ENCODE assay signal across 8 cellular contexts in genomic region chr11:6646040-6646439, GRCh38. TPM values are rescaled to one million over a fixed set of nuclear protein-coding genes. Genes with fewer than 3 reads are reported as not detected.
DNase-seq lines count a peak whose midpoint lies in the region; ATAC-seq and TF ChIP-seq lines count a peak whose summit lies in the region.

No MANE protein-coding gene starts in this region.

- ATAC-seq in SK-N-SH treated with all-trans-retinoic acid at 6 μM for 48 hours (peak; percentile 9; the same call in 1 of the 3 replicates), Right ventricle myocardium inferior (peak; percentile 82), HG03159 (IDR thresholded peaks at IDR 0.05; ENCODE audit: unreplicated experiment) (no peak)

- H3K9ac ChIP-seq in skeletal muscle tissue (ENCODE audit: low read depth in 1 of 3, low read length in 3 of 3) = peak overlapping the region in 1 of 3 donors; percentile 40

- peaks cover 31 to 42% (median 32%) of the 10 kb centered on the region in 3 donors for H3K4me1 ChIP-seq in skeletal muscle tissue (ENCODE audit: control insufficient read depth in 3 of 3, insufficient read depth in 3 of 3, low read length in 3 of 3)
- H3K4me1 ChIP-seq in HAP-1 = no peaks in the 10 kb centered on the region

- TF ChIP-seq CTCF in GM12865 (IDR thresholded peaks at IDR 0.05; ENCODE audit: insufficient read depth, low read depth, low read length, missing control alignments) = no peak

- H3K27me3 ChIP-seq in skeletal muscle tissue (ENCODE audit: control insufficient read depth in 3 of 3, insufficient read depth in 3 of 3, low read length in 3 of 3) (peaks cover 0 to 13% (median 5%) of the 10 kb centered on the region in 3 donors), HAP-1 (ENCODE audit: low read depth) (no peaks in the 10 kb centered on the region)

- no peak overlapping the region for H3K4me3 ChIP-seq in GM12865 (ENCODE audit: low read depth, low read length)
- peak overlapping the region; percentile 26 to 52 (median 29) for H3K4me3 ChIP-seq in skeletal muscle tissue (ENCODE audit: low read length in 3 of 3)
- no peak overlapping the region for H3K4me3 ChIP-seq in HAP-1

- in situ Hi-C loops in HAP-1 (cut with MboI; ENCODE audit: low sequenced_read_pairs) = no loop called here

- no peaks in the 10 kb centered on the region for H3K9me3 ChIP-seq in skeletal muscle tissue (ENCODE audit: control insufficient read depth in 3 of 3, low read length in 3 of 3)
- no peaks in the 10 kb centered on the region for H3K9me3 ChIP-seq in HAP-1

- DNase-seq in GM12865 (ENCODE audit: low read depth) = peak; percentile 60
- DNase-seq in Right ventricle myocardium inferior (ENCODE audit: missing footprints) = peak; percentile 89
- DNase-seq in NCI-H226 = no peak
- DNase-seq in HAP-1 (ENCODE audit: low spot score in 2 of 2) = no peak
- no peak for DNase-seq in mucosa of gallbladder (ENCODE audit: low spot score)

- intact Hi-C loops in Right ventricle myocardium inferior (cut with DNase I) = loop anchor here (5.0 kb wide), 1 partner anchor 36 kb away; the partner anchor contains the start of gene MRPL17

- H3K36me3 ChIP-seq in skeletal muscle tissue (ENCODE audit: control insufficient read depth in 3 of 3, insufficient read depth in 3 of 3, low read length in 3 of 3) (peaks cover 0 to under 1% (median 0%) of the 10 kb centered on the region in 3 donors), HAP-1 (replicated peaks) (no peaks in the 10 kb centered on the region)

- peak overlapping the region; percentile 85 for H3K27ac ChIP-seq in skeletal muscle tissue (ENCODE audit: low read depth, low read length)

TF ChIP-seq in SK-N-SH treated with all-trans-retinoic acid at 6 μM for 48 hours, 23 proteins besides CTCF, POLR2A, EP300 and RAD21:
- TF ChIP-seq ZNF8 (CRISPR knock-in tag; IDR thresholded peaks at IDR 0.05) (no peak), ESRRG (CRISPR knock-in tag; IDR thresholded peaks at IDR 0.05) (no peak), ZNF565 (CRISPR knock-in tag; conservative IDR thresholded peaks at IDR 0.05; ENCODE audit: low read depth) (no peak), BACH2 (CRISPR knock-in tag; IDR thresholded peaks at IDR 0.05; ENCODE audit: borderline replicate concordance) (no peak), ARNTL (CRISPR knock-in tag; IDR thresholded peaks at IDR 0.05; ENCODE audit: borderline replicate concordance, low read depth) (no peak), GLIS3 (CRISPR knock-in tag; IDR thresholded peaks at IDR 0.05) (no peak), RARB (CRISPR knock-in tag; IDR thresholded peaks at IDR 0.05) (no peak), ZNF70 (CRISPR knock-in tag; IDR thresholded peaks at IDR 0.05) (no peak), TSHZ2 (CRISPR knock-in tag; IDR thresholded peaks at IDR 0.05) (no peak), ISL1 (CRISPR knock-in tag; IDR thresholded peaks at IDR 0.05) (no peak), PPARA (CRISPR knock-in tag; IDR thresholded peaks at IDR 0.05; ENCODE audit: borderline replicate concordance) (no peak), PATZ1 (CRISPR knock-in tag; IDR thresholded peaks at IDR 0.05; ENCODE audit: borderline replicate concordance) (no peak), CSDC2 (CRISPR knock-in tag; IDR thresholded peaks at IDR 0.05) (no peak), TCF4 (CRISPR knock-in tag; IDR thresholded peaks at IDR 0.05; ENCODE audit: borderline replicate concordance) (no peak), POU6F1 (CRISPR knock-in tag; IDR thresholded peaks at IDR 0.05; ENCODE audit: borderline replicate concordance, low read depth) (no peak)
- TF ChIP-seq, protein P1, sequence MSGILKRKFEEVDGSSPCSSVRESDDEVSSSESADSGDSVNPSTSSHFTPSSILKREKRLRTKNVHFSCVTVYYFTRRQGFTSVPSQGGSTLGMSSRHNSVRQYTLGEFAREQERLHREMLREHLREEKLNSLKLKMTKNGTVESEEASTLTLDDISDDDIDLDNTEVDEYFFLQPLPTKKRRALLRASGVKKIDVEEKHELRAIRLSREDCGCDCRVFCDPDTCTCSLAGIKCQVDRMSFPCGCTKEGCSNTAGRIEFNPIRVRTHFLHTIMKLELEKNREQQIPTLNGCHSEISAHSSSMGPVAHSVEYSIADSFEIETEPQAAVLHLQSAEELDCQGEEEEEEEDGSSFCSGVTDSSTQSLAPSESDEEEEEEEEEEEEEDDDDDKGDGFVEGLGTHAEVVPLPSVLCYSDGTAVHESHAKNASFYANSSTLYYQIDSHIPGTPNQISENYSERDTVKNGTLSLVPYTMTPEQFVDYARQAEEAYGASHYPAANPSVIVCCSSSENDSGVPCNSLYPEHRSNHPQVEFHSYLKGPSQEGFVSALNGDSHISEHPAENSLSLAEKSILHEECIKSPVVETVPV (CRISPR knock-in tag; IDR thresholded peaks at IDR 0.05) = no peak
- TF ChIP-seq, protein P2, sequence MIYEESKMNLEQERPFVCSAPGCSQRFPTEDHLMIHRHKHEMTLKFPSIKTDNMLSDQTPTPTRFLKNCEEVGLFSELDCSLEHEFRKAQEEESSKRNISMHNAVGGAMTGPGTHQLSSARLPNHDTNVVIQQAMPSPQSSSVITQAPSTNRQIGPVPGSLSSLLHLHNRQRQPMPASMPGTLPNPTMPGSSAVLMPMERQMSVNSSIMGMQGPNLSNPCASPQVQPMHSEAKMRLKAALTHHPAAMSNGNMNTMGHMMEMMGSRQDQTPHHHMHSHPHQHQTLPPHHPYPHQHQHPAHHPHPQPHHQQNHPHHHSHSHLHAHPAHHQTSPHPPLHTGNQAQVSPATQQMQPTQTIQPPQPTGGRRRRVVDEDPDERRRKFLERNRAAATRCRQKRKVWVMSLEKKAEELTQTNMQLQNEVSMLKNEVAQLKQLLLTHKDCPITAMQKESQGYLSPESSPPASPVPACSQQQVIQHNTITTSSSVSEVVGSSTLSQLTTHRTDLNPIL (CRISPR knock-in tag; IDR thresholded peaks at IDR 0.05; ENCODE audit: low read depth) = no peak

RNA-seq across cellular contexts. Expression of gene DCHS1, which starts 9.6 kb away (rescaled TPM):
- total RNA-seq in Right ventricle myocardium inferior (10.7 TPM), skeletal muscle tissue (39.1 TPM), mucosa of gallbladder (25.1 TPM)

RNA-seq across cellular contexts. Expression of gene TPP1, which starts 26.8 kb away (rescaled TPM):
- total RNA-seq in Right ventricle myocardium inferior = 81.5 TPM
- 15.7 TPM for total RNA-seq in skeletal muscle tissue
- 161 TPM for total RNA-seq in mucosa of gallbladder

RNA-seq across cellular contexts. Expression of gene TAF10, which starts 34.0 kb away (rescaled TPM):
- 90.9 TPM for total RNA-seq in Right ventricle myocardium inferior
- 19.8 TPM for total RNA-seq in skeletal muscle tissue
- 142 TPM for total RNA-seq in mucosa of gallbladder

RNA-seq across cellular contexts. Expression of gene MRPL17, which starts 37.1 kb away (rescaled TPM):
- total RNA-seq in Right ventricle myocardium inferior = 44.8 TPM
- total RNA-seq in skeletal muscle tissue = 33.9 TPM
- 38.5 TPM for total RNA-seq in mucosa of gallbladder

RNA-seq across cellular contexts. Expression of gene ILK, which starts 42.5 kb away (rescaled TPM):
- 233 TPM for total RNA-seq in Right ventricle myocardium inferior
- 106 TPM for total RNA-seq in skeletal muscle tissue
- 261 TPM for total RNA-seq in mucosa of gallbladder

Comparison
In these comparisons a context has a peak if more than half of its experiments do, and no peak if none do; other contexts are left out.
1. DNase-seq: peak in GM12865 (single experiment) and Right ventricle myocardium inferior (single experiment); none in NCI-H226 (single experiment), HAP-1 (0 of 2) and mucosa of gallbladder (single experiment).
2. H3K4me3 ChIP-seq: peak in skeletal muscle tissue (3 of 3); none in GM12865 (single experiment) and HAP-1 (single experiment).